8 cellular contexts compared by ENCODE assay signal in the genomic region with DNA sequence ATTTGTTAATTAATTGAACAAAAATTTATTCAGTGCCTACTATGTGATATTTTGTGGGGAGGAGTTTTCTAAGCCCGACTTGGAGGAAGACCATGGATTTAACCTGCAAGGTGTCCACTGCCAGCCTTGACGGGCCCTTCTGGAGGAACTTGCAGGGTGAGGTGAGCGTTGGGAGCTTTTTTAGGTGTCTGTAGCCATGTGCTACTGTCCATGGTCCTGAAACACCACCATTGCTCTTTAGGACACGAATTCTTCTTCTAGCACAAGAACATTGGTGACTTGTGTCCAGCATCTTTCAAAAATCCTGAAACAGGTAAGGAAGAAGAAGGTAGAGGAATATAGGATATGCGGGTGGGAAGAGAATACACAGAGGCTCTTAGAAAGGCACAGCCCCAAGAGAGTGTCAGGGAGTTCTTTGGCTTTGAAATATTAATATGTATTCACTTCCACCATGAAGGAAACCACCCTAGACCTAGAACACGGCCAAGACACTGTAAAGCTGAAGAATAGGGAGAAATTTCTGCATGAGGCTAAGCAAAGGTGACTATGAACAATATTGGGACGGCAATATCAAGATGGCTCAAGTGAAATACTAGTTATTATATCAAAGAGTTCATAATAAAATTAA. TPM values are rescaled to one million over a fixed set of nuclear protein-coding genes. Genes with fewer than 3 reads are reported as not detected.
DNase-seq lines count a peak whose midpoint lies in the region; ATAC-seq and TF ChIP-seq lines count a peak whose summit lies in the region.

No MANE protein-coding gene starts in this region.

- peaks cover 3% of the 10 kb centered on the region for H3K4me1 Mint-ChIP-seq in activated naive CD8-positive, alpha-beta T cell treated with anti-CD3 and anti-CD28 coated beads, Interleukin-2, amount 10 ng/mL, durations not matched to agents 7 days and 5 days
- H3K4me1 Mint-ChIP-seq in type B pancreatic cell (ENCODE audit: unreplicated experiment), result no peaks in the 10 kb centered on the region

- no peak overlapping the region for H3K27ac ChIP-seq in left lung

- POLR2A ChIA-PET in GM10248 (lab: Yijun Ruan, JAX), result interaction anchor here (0.5 kb wide), 1 partner anchor 37 kb away, joined by 3 read pairs; a partner anchor contains a TSS
- POLR2A ChIA-PET in activated naive CD8-positive, alpha-beta T cell treated with anti-CD3 and anti-CD28 coated beads, Interleukin-2, amount 10 ng/mL, durations not matched to agents 7 days and 5 days (lab: Charles Lee), result no interaction called here

- DNase-seq in GM10248 (ENCODE audit: extremely low spot score), result peak; percentile 47
- DNase-seq in NAMALWA (ENCODE audit: low spot score), result peak; percentile 64
- DNase-seq in activated naive CD8-positive, alpha-beta T cell treated with anti-CD3 and anti-CD28 coated beads, Interleukin-2, amount 10 ng/mL, durations not matched to agents 7 days and 5 days, result no peak
- DNase-seq in left lung, result no peak
- no peak for DNase-seq in type B pancreatic cell (ENCODE audit: extremely low spot score, unreplicated experiment)
- no peak for DNase-seq in NCI-H146 (lab: John Stamatoyannopoulos, UW)

- H3K27me3 ChIP-seq in left lung, result peaks cover 0 to 13% of the 10 kb centered on the region in 2 donors

- H3K4me3 ChIP-seq in left lung, result no peak overlapping the region

- no peaks in the 10 kb centered on the region for H3K9me3 ChIP-seq in left lung

- no peaks in the 10 kb centered on the region for H3K9me3 Mint-ChIP-seq in activated naive CD8-positive, alpha-beta T cell treated with anti-CD3 and anti-CD28 coated beads, Interleukin-2, amount 10 ng/mL, durations not matched to agents 7 days and 5 days
- no peaks in the 10 kb centered on the region for H3K9me3 Mint-ChIP-seq in type B pancreatic cell

- no peaks in the 10 kb centered on the region for H3K4me1 ChIP-seq in left lung

- no peaks in the 10 kb centered on the region for H3K36me3 ChIP-seq in left lung

- H3K27me3 Mint-ChIP-seq in activated naive CD8-positive, alpha-beta T cell treated with anti-CD3 and anti-CD28 coated beads, Interleukin-2, amount 10 ng/mL, durations not matched to agents 7 days and 5 days, result peaks cover 6% of the 10 kb centered on the region
- peaks cover 43% of the 10 kb centered on the region for H3K27me3 Mint-ChIP-seq in type B pancreatic cell

- CTCF ChIA-PET in GM10248 (lab: Yijun Ruan, JAX), result no interaction called here

- no peak for TF ChIP-seq CTCF in GM10248 (IDR thresholded peaks at IDR 0.05; ENCODE audit: control extremely low read depth, extremely low read depth, low read depth, missing control alignments)
- TF ChIP-seq CTCF in left lung (IDR thresholded peaks at IDR 0.05), result no peak
- no peak for TF ChIP-seq CTCF in type B pancreatic cell (conservative IDR thresholded peaks at IDR 0.05)

- ATAC-seq in activated naive CD8-positive, alpha-beta T cell treated with anti-CD3 and anti-CD28 coated beads, Interleukin-2, amount 10 ng/mL, durations not matched to agents 7 days and 5 days (ENCODE audit: low read depth), result peak; percentile 72
- ATAC-seq in left lung (peak; percentile 79), GM18907 (IDR thresholded peaks at IDR 0.05; ENCODE audit: unreplicated experiment) (no peak), HG02678 (IDR thresholded peaks at IDR 0.05; ENCODE audit: unreplicated experiment) (no peak)

- H3K4me3 Mint-ChIP-seq in activated naive CD8-positive, alpha-beta T cell treated with anti-CD3 and anti-CD28 coated beads, Interleukin-2, amount 10 ng/mL, durations not matched to agents 7 days and 5 days, result no peak overlapping the region
- no peak overlapping the region for H3K4me3 Mint-ChIP-seq in type B pancreatic cell

- intact Hi-C loops in left lung (cut with DNase I), result no loop called here

- no peak overlapping the region for H3K27ac Mint-ChIP-seq in activated naive CD8-positive, alpha-beta T cell treated with anti-CD3 and anti-CD28 coated beads, Interleukin-2, amount 10 ng/mL, durations not matched to agents 7 days and 5 days
- no peak overlapping the region for H3K27ac Mint-ChIP-seq in type B pancreatic cell

- H3K36me3 Mint-ChIP-seq in activated naive CD8-positive, alpha-beta T cell treated with anti-CD3 and anti-CD28 coated beads, Interleukin-2, amount 10 ng/mL, durations not matched to agents 7 days and 5 days, result no peaks in the 10 kb centered on the region
- no peaks in the 10 kb centered on the region for H3K36me3 Mint-ChIP-seq in type B pancreatic cell

RNA-seq across cellular contexts. Expression of a gene that starts 27.9 kb away (rescaled TPM):
- total RNA-seq in activated naive CD8-positive, alpha-beta T cell treated with anti-CD3 and anti-CD28 coated beads, Interleukin-2, amount 10 ng/mL, durations not matched to agents 7 days and 5 days, result under 1 TPM; 0.65 to 0.72 TPM
- total RNA-seq in left lung (not detected), type B pancreatic cell (ENCODE audit: low replicate concordance) (not detected in 2 replicates)

RNA-seq across cellular contexts. Expression of a gene that starts 37.1 kb away (rescaled TPM):
- total RNA-seq in activated naive CD8-positive, alpha-beta T cell treated with anti-CD3 and anti-CD28 coated beads, Interleukin-2, amount 10 ng/mL, durations not matched to agents 7 days and 5 days, result 10 to 100 TPM; 29.5 to 31.3 TPM
- total RNA-seq in left lung (10 to 100 TPM; 36.3 to 38.2 TPM), type B pancreatic cell (ENCODE audit: low replicate concordance) (41.6 and 42.5 TPM in 2 replicates)

RNA-seq across cellular contexts. Expression of a gene that starts 46.5 kb away (rescaled TPM):
- not detected for total RNA-seq in activated naive CD8-positive, alpha-beta T cell treated with anti-CD3 and anti-CD28 coated beads, Interleukin-2, amount 10 ng/mL, durations not matched to agents 7 days and 5 days
- not detected for total RNA-seq in left lung
- total RNA-seq in type B pancreatic cell (ENCODE audit: low replicate concordance), result not detected in 2 replicates

Comparison
In these comparisons a context has a peak if more than half of its experiments do, and no peak if none do; other contexts are left out.
1. DNase-seq: peak in GM10248 (single experiment) and NAMALWA (single experiment); none in activated naive CD8-positive, alpha-beta T cell treated with anti-CD3 and anti-CD28 coated beads, Interleukin-2, amount 10 ng/mL, durations not matched to agents 7 days and 5 days (single experiment), left lung (0 of 2), type B pancreatic cell (single experiment) and NCI-H146 (single experiment).
2. ATAC-seq: peak in activated naive CD8-positive, alpha-beta T cell treated with anti-CD3 and anti-CD28 coated beads, Interleukin-2, amount 10 ng/mL, durations not matched to agents 7 days and 5 days (single experiment) and left lung (single experiment); none in GM18907 (single experiment) and HG02678 (single experiment).